In genomic region chr17:81683584-81684441, GRCh38 we compare ENCODE assay signal across 1 cellular context.
TF ChIP-seq lines count a peak whose summit lies in the region.

ARL16 (minus strand) TSS chr17:81683797; CDS start chr17:81683753, 44 bp downstream.
HGS (plus strand) TSS chr17:81684011; CDS start chr17:81684067, 56 bp downstream.

TF ChIP-seq in K562, 482 proteins besides CTCF, POLR2A, EP300 and RAD21 (continued from another document and continues in another):
- TF ChIP-seq ZNF512 (tag; IDR thresholded peaks at IDR 0.05) (no peak), ZNF699 (CRISPR knock-in tag; IDR thresholded peaks at IDR 0.05; ENCODE audit: insufficient replicate concordance) (no peak), CBFA2T2 (conservative IDR thresholded peaks at IDR 0.05) (no peak), ZNF23 (CRISPR knock-in tag; IDR thresholded peaks at IDR 0.05) (no peak), RAD51 (IDR thresholded peaks at IDR 0.05; ENCODE audit: borderline replicate concordance, low read depth) (no peak; the same call in 1 of the 2 replicates), ZBTB2 (IDR thresholded peaks at IDR 0.05) (peak; percentile 94), ELF4 (CRISPR knock-in tag; IDR thresholded peaks at IDR 0.05) (no peak), ATF4 (CRISPR knock-in tag; IDR thresholded peaks at IDR 0.05) (no peak), GATAD2A (IDR thresholded peaks at IDR 0.05) (no peak), SRF (CRISPR knock-in tag; IDR thresholded peaks at IDR 0.05) (peak in 1 of 2 experiments; percentile 54; a peak in 1 of 4 replicates), ZBTB49 (CRISPR knock-in tag; IDR thresholded peaks at IDR 0.05; ENCODE audit: borderline replicate concordance) (no peak), TFAP4 (CRISPR knock-in tag; IDR thresholded peaks at IDR 0.05; ENCODE audit: borderline replicate concordance) (peak; percentile 85; the same call in 1 of the 2 replicates), TEAD2 (tag; IDR thresholded peaks at IDR 0.05) (peak; percentile 73), ZC3H11A (IDR thresholded peaks at IDR 0.05; ENCODE audit: low read depth, low read length) (no peak), ZNF197 (CRISPR knock-in tag; IDR thresholded peaks at IDR 0.05; ENCODE audit: low read depth) (no peak), FOXJ3 (CRISPR knock-in tag; IDR thresholded peaks at IDR 0.05) (no peak), TRIM24 (IDR thresholded peaks at IDR 0.05) (peak in 1 of 2 experiments; percentile 49; a peak in 1 of 4 replicates), ZNF511 (CRISPR knock-in tag; IDR thresholded peaks at IDR 0.05) (peak; percentile 30; the same call in 1 of the 2 replicates), ZNF143 (CRISPR knock-in tag; IDR thresholded peaks at IDR 0.05) (no peak), ZNF239 (CRISPR knock-in tag; IDR thresholded peaks at IDR 0.05) (no peak), PPARD (CRISPR knock-in tag; IDR thresholded peaks at IDR 0.05) (no peak), CXXC5 (CRISPR knock-in tag; IDR thresholded peaks at IDR 0.05) (peak; percentile 92), STAT5B (CRISPR knock-in tag; IDR thresholded peaks at IDR 0.05) (no peak), RNF219 (CRISPR knock-in tag; IDR thresholded peaks at IDR 0.05) (no peak), ATF2 (CRISPR knock-in tag; IDR thresholded peaks at IDR 0.05) (no peak), CC2D1A (IDR thresholded peaks at IDR 0.05) (no peak), SAP30 (IDR thresholded peaks at IDR 0.05; ENCODE audit: borderline replicate concordance, insufficient read depth, low read depth, low read length, poor library complexity, severe bottlenecking) (peak; percentile 85), HSF4 (CRISPR knock-in tag; IDR thresholded peaks at IDR 0.05; ENCODE audit: borderline replicate concordance) (no peak), KDM5B (IDR thresholded peaks at IDR 0.05; ENCODE audit: insufficient replicate concordance, low read depth, low read length) (peak; percentile 65), KLF6 (CRISPR knock-in tag; IDR thresholded peaks at IDR 0.05; ENCODE audit: borderline replicate concordance) (no peak), HBP1 (CRISPR knock-in tag; IDR thresholded peaks at IDR 0.05) (no peak), NCOA1 (IDR thresholded peaks at IDR 0.05; ENCODE audit: low read depth) (no peak), KHSRP (IDR thresholded peaks at IDR 0.05) (no peak), SPI1 (IDR thresholded peaks at IDR 0.05; ENCODE audit: borderline replicate concordance, low read depth, low read length) (peak; percentile 86), CGGBP1 (CRISPR knock-in tag; IDR thresholded peaks at IDR 0.05) (no peak), SP1 (CRISPR knock-in tag; IDR thresholded peaks at IDR 0.05) (peak; percentile 91), TOE1 (IDR thresholded peaks at IDR 0.05; ENCODE audit: borderline replicate concordance) (peak; percentile 68; the same call in 1 of the 2 replicates), TOE1 (CRISPR knock-in tag; IDR thresholded peaks at IDR 0.05; ENCODE audit: borderline replicate concordance, low read depth) (no peak), HINFP (tag; conservative IDR thresholded peaks at IDR 0.05; ENCODE audit: low read depth) (no peak), ZBTB33 (CRISPR knock-in tag; IDR thresholded peaks at IDR 0.05) (no peak), CHD1 (IDR thresholded peaks at IDR 0.05; ENCODE audit: low read length) (no peak), ZZZ3 (IDR thresholded peaks at IDR 0.05) (no peak)
